Comparison of ENCODE assay signal across 1 cellular context in the genomic region with DNA sequence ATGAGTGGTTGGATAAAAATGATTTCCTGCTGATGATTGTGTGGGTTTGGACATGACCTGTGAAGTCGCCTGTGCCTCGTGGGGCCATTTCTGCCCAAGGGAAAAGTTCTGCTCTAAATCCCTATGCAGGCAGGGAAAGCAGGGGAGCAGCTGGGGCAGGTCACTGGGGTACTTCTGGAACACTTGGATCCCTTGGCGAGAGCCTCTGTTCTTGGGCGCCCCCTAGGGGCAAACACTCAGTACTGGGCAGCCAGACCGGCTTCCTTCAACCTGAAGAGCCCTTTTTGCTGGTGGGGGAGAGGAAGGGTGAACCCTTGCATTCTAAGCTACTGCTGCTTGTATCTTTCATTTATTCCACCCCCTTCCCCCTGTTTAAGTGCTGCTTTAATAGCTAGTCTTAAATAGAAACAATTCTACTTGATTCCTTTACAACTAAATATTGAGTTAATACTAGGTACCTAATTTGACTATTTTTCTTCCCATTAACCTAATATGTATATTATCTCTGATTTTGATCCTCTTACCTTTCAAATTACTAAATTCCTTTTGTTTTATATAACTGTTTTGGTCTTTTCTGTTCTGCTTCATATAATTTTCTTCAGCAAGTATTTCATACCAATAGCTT.
TF ChIP-seq lines count a peak whose summit lies in the region.

No MANE protein-coding gene starts in this region.

TF ChIP-seq in HepG2, 621 proteins besides CTCF, POLR2A, EP300 and RAD21 (continued from another document):
- TF ChIP-seq, protein P1, sequence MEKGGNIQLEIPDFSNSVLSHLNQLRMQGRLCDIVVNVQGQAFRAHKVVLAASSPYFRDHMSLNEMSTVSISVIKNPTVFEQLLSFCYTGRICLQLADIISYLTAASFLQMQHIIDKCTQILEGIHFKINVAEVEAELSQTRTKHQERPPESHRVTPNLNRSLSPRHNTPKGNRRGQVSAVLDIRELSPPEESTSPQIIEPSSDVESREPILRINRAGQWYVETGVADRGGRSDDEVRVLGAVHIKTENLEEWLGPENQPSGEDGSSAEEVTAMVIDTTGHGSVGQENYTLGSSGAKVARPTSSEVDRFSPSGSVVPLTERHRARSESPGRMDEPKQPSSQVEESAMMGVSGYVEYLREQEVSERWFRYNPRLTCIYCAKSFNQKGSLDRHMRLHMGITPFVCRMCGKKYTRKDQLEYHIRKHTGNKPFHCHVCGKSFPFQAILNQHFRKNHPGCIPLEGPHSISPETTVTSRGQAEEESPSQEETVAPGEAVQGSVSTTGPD (CRISPR knock-in tag; IDR thresholded peaks at IDR 0.05): no peak
- TF ChIP-seq XRCC5 (optimal IDR thresholded peaks at IDR 0.05; ENCODE audit: low read length) (peak; percentile 37), ZNF776 (CRISPR knock-in tag; IDR thresholded peaks at IDR 0.05) (no peak), ZNF883 (CRISPR knock-in tag; IDR thresholded peaks at IDR 0.05; ENCODE audit: not compliant biosample characterization) (no peak), PITX1 (CRISPR knock-in tag; IDR thresholded peaks at IDR 0.05) (no peak), ZNF737 (CRISPR knock-in tag; IDR thresholded peaks at IDR 0.05; ENCODE audit: borderline replicate concordance) (no peak), PAWR (CRISPR knock-in tag; IDR thresholded peaks at IDR 0.05; ENCODE audit: borderline replicate concordance) (no peak), ZC3H4 (CRISPR knock-in tag; IDR thresholded peaks at IDR 0.05; ENCODE audit: borderline replicate concordance) (no peak), PAX8 (CRISPR knock-in tag; IDR thresholded peaks at IDR 0.05; ENCODE audit: borderline replicate concordance) (no peak), ZNF251 (CRISPR knock-in tag; IDR thresholded peaks at IDR 0.05) (no peak), ZNF577 (CRISPR knock-in tag; IDR thresholded peaks at IDR 0.05; ENCODE audit: borderline replicate concordance, low read depth) (no peak), IRF2 (CRISPR knock-in tag; IDR thresholded peaks at IDR 0.05) (no peak), ZNF569 (CRISPR knock-in tag; IDR thresholded peaks at IDR 0.05; ENCODE audit: borderline replicate concordance) (no peak), RBM39 (IDR thresholded peaks at IDR 0.05; ENCODE audit: low read depth, low read length, poor library complexity, severe bottlenecking) (no peak), TEAD3 (CRISPR knock-in tag; optimal IDR thresholded peaks at IDR 0.05; ENCODE audit: borderline replicate concordance) (peak; percentile 47), ZNF24 (IDR thresholded peaks at IDR 0.05) (no peak), KAT7 (CRISPR knock-in tag; IDR thresholded peaks at IDR 0.05; ENCODE audit: borderline replicate concordance) (no peak), STAG1 (CRISPR knock-in tag; IDR thresholded peaks at IDR 0.05) (peak; percentile 64)
- TF ChIP-seq, protein P2, sequence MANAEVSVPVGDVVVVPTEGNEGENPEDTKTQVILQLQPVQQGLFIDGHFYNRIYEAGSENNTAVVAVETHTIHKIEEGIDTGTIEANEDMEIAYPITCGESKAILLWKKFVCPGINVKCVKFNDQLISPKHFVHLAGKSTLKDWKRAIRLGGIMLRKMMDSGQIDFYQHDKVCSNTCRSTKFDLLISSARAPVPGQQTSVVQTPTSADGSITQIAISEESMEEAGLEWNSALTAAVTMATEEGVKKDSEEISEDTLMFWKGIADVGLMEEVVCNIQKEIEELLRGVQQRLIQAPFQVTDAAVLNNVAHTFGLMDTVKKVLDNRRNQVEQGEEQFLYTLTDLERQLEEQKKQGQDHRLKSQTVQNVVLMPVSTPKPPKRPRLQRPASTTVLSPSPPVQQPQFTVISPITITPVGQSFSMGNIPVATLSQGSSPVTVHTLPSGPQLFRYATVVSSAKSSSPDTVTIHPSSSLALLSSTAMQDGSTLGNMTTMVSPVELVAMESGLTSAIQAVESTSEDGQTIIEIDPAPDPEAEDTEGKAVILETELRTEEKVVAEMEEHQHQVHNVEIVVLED (CRISPR knock-in tag; IDR thresholded peaks at IDR 0.05; ENCODE audit: borderline replicate concordance): no peak
- TF ChIP-seq, protein P3, sequence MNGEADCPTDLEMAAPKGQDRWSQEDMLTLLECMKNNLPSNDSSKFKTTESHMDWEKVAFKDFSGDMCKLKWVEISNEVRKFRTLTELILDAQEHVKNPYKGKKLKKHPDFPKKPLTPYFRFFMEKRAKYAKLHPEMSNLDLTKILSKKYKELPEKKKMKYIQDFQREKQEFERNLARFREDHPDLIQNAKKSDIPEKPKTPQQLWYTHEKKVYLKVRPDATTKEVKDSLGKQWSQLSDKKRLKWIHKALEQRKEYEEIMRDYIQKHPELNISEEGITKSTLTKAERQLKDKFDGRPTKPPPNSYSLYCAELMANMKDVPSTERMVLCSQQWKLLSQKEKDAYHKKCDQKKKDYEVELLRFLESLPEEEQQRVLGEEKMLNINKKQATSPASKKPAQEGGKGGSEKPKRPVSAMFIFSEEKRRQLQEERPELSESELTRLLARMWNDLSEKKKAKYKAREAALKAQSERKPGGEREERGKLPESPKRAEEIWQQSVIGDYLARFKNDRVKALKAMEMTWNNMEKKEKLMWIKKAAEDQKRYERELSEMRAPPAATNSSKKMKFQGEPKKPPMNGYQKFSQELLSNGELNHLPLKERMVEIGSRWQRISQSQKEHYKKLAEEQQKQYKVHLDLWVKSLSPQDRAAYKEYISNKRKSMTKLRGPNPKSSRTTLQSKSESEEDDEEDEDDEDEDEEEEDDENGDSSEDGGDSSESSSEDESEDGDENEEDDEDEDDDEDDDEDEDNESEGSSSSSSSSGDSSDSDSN (CRISPR knock-in tag; IDR thresholded peaks at IDR 0.05): no peak
- TF ChIP-seq, protein P4, sequence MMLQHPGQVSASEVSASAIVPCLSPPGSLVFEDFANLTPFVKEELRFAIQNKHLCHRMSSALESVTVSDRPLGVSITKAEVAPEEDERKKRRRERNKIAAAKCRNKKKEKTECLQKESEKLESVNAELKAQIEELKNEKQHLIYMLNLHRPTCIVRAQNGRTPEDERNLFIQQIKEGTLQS (CRISPR knock-in tag; IDR thresholded peaks at IDR 0.05): no peak
- TF ChIP-seq, protein P5, sequence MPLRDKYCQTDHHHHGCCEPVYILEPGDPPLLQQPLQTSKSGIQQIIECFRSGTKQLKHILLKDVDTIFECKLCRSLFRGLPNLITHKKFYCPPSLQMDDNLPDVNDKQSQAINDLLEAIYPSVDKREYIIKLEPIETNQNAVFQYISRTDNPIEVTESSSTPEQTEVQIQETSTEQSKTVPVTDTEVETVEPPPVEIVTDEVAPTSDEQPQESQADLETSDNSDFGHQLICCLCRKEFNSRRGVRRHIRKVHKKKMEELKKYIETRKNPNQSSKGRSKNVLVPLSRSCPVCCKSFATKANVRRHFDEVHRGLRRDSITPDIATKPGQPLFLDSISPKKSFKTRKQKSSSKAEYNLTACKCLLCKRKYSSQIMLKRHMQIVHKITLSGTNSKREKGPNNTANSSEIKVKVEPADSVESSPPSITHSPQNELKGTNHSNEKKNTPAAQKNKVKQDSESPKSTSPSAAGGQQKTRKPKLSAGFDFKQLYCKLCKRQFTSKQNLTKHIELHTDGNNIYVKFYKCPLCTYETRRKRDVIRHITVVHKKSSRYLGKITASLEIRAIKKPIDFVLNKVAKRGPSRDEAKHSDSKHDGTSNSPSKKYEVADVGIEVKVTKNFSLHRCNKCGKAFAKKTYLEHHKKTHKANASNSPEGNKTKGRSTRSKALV (CRISPR knock-in tag; IDR thresholded peaks at IDR 0.05): no peak
- TF ChIP-seq, protein P6, sequence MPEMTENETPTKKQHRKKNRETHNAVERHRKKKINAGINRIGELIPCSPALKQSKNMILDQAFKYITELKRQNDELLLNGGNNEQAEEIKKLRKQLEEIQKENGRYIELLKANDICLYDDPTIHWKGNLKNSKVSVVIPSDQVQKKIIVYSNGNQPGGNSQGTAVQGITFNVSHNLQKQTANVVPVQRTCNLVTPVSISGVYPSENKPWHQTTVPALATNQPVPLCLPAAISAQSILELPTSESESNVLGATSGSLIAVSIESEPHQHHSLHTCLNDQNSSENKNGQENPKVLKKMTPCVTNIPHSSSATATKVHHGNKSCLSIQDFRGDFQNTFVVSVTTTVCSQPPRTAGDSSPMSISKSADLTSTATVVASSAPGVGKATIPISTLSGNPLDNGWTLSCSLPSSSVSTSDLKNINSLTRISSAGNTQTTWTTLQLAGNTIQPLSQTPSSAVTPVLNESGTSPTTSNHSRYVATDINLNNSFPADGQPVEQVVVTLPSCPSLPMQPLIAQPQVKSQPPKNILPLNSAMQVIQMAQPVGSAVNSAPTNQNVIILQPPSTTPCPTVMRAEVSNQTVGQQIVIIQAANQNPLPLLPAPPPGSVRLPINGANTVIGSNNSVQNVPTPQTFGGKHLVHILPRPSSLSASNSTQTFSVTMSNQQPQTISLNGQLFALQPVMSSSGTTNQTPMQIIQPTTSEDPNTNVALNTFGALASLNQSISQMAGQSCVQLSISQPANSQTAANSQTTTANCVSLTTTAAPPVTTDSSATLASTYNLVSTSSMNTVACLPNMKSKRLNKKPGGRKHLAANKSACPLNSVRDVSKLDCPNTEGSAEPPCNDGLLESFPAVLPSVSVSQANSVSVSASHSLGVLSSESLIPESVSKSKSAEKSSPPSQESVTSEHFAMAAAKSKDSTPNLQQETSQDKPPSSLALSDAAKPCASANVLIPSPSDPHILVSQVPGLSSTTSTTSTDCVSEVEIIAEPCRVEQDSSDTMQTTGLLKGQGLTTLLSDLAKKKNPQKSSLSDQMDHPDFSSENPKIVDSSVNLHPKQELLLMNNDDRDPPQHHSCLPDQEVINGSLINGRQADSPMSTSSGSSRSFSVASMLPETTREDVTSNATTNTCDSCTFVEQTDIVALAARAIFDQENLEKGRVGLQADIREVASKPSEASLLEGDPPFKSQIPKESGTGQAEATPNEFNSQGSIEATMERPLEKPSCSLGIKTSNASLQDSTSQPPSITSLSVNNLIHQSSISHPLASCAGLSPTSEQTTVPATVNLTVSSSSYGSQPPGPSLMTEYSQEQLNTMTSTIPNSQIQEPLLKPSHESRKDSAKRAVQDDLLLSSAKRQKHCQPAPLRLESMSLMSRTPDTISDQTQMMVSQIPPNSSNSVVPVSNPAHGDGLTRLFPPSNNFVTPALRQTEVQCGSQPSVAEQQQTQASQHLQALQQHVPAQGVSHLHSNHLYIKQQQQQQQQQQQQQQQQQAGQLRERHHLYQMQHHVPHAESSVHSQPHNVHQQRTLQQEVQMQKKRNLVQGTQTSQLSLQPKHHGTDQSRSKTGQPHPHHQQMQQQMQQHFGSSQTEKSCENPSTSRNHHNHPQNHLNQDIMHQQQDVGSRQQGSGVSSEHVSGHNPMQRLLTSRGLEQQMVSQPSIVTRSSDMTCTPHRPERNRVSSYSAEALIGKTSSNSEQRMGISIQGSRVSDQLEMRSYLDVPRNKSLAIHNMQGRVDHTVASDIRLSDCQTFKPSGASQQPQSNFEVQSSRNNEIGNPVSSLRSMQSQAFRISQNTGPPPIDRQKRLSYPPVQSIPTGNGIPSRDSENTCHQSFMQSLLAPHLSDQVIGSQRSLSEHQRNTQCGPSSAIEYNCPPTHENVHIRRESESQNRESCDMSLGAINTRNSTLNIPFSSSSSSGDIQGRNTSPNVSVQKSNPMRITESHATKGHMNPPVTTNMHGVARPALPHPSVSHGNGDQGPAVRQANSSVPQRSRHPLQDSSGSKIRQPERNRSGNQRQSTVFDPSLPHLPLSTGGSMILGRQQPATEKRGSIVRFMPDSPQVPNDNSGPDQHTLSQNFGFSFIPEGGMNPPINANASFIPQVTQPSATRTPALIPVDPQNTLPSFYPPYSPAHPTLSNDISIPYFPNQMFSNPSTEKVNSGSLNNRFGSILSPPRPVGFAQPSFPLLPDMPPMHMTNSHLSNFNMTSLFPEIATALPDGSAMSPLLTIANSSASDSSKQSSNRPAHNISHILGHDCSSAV (CRISPR knock-in tag; IDR thresholded peaks at IDR 0.05; ENCODE audit: borderline replicate concordance): no peak
- TF ChIP-seq, protein P7, sequence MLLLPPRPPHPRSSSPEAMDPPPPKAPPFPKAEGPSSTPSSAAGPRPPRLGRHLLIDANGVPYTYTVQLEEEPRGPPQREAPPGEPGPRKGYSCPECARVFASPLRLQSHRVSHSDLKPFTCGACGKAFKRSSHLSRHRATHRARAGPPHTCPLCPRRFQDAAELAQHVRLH (CRISPR knock-in tag; IDR thresholded peaks at IDR 0.05; ENCODE audit: borderline replicate concordance, low read depth): no peak
- TF ChIP-seq, protein P8, sequence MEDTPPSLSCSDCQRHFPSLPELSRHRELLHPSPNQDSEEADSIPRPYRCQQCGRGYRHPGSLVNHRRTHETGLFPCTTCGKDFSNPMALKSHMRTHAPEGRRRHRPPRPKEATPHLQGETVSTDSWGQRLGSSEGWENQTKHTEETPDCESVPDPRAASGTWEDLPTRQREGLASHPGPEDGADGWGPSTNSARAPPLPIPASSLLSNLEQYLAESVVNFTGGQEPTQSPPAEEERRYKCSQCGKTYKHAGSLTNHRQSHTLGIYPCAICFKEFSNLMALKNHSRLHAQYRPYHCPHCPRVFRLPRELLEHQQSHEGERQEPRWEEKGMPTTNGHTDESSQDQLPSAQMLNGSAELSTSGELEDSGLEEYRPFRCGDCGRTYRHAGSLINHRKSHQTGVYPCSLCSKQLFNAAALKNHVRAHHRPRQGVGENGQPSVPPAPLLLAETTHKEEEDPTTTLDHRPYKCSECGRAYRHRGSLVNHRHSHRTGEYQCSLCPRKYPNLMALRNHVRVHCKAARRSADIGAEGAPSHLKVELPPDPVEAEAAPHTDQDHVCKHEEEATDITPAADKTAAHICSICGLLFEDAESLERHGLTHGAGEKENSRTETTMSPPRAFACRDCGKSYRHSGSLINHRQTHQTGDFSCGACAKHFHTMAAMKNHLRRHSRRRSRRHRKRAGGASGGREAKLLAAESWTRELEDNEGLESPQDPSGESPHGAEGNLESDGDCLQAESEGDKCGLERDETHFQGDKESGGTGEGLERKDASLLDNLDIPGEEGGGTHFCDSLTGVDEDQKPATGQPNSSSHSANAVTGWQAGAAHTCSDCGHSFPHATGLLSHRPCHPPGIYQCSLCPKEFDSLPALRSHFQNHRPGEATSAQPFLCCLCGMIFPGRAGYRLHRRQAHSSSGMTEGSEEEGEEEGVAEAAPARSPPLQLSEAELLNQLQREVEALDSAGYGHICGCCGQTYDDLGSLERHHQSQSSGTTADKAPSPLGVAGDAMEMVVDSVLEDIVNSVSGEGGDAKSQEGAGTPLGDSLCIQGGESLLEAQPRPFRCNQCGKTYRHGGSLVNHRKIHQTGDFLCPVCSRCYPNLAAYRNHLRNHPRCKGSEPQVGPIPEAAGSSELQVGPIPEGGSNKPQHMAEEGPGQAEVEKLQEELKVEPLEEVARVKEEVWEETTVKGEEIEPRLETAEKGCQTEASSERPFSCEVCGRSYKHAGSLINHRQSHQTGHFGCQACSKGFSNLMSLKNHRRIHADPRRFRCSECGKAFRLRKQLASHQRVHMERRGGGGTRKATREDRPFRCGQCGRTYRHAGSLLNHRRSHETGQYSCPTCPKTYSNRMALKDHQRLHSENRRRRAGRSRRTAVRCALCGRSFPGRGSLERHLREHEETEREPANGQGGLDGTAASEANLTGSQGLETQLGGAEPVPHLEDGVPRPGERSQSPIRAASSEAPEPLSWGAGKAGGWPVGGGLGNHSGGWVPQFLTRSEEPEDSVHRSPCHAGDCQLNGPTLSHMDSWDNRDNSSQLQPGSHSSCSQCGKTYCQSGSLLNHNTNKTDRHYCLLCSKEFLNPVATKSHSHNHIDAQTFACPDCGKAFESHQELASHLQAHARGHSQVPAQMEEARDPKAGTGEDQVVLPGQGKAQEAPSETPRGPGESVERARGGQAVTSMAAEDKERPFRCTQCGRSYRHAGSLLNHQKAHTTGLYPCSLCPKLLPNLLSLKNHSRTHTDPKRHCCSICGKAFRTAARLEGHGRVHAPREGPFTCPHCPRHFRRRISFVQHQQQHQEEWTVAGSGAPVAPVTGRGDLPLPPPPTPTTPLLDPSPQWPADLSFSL (CRISPR knock-in tag; IDR thresholded peaks at IDR 0.05): no peak
- TF ChIP-seq, protein P9, sequence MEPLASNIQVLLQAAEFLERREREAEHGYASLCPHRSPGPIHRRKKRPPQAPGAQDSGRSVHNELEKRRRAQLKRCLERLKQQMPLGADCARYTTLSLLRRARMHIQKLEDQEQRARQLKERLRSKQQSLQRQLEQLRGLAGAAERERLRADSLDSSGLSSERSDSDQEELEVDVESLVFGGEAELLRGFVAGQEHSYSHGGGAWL (CRISPR knock-in tag; IDR thresholded peaks at IDR 0.05): no peak
